Comparison of ENCODE assay signal across 20 cellular contexts in genomic region chr17:63193827-63194226, GRCh38.
DNase-seq lines count a peak whose midpoint lies in the region; ATAC-seq, FAIRE-seq and TF ChIP-seq lines count a peak whose summit lies in the region.
"Had no signal": no experiment of that assay in that cellular context is flagged by ENCODE, and none has a peak within 500 bp of the region (broad histone marks: within the 10 kb centered on the region; RNA-seq: fewer than 3 reads in every experiment).

No MANE protein-coding gene starts in this region.

- WGBS in SK-N-SH (ENCODE audit: low lambda C conversion rate), result 85% methylated on average over 1 of the region's 1 CpG

- DNase-seq in SK-N-SH, result no peak
- peak; percentile 25 for DNase-seq in PC-3
- no peak for DNase-seq in keratinocyte (ENCODE audit: low read depth, low spot score)
- DNase-seq in type B pancreatic cell (ENCODE audit: extremely low spot score, unreplicated experiment), result no peak
- DNase-seq: AML-193; Calu3; CD4-positive, CD25-positive, alpha-beta regulatory T cell; DMS79; HCEC 1CT; HFFc6; IMR-90; KBM-7 had no signal

- H3K9me3 ChIP-seq in SK-N-SH, result no peaks in the 10 kb centered on the region
- no peaks in the 10 kb centered on the region for H3K9me3 ChIP-seq in PC-3 (ENCODE audit: low read length)
- no peaks in the 10 kb centered on the region for H3K9me3 ChIP-seq in keratinocyte (ENCODE audit: control insufficient read depth, low read depth, low read length)
- H3K9me3 ChIP-seq: BLaER1 treated with 17β-estradiol and CSF1 and Interleukin-3, amounts not matched to agents 10 nM and 100 nM had no signal

- H3K27ac Mint-ChIP-seq in type B pancreatic cell, result no peak overlapping the region
- H3K27ac Mint-ChIP-seq: CD4-positive, CD25-positive, alpha-beta regulatory T cell; HFFc6 had no signal

- H3K9me3 Mint-ChIP-seq in type B pancreatic cell, result no peaks in the 10 kb centered on the region
- H3K9me3 Mint-ChIP-seq: CD4-positive, CD25-positive, alpha-beta regulatory T cell; HFFc6 had no signal

- peak; percentile 60 for FAIRE-seq in keratinocyte (lab: Jason Lieb, UNC)
- FAIRE-seq: GM12878, H1 had no signal

- intact Hi-C loops in PC-3 (cut with micrococcal nuclease), result no loop called here

- H3K36me3 Mint-ChIP-seq in type B pancreatic cell, result peaks cover 17% of the 10 kb centered on the region

- no peak overlapping the region for H3K4me2 ChIP-seq in SK-N-SH
- no peak overlapping the region for H3K4me2 ChIP-seq in PC-3 (ENCODE audit: low read length)
- no peak overlapping the region for H3K4me2 ChIP-seq in keratinocyte (ENCODE audit: control insufficient read depth, extremely low read depth, insufficient read depth, low read depth, low read length)
- H3K4me2 ChIP-seq: BLaER1 treated with 17β-estradiol and CSF1 and Interleukin-3, amounts not matched to agents 10 nM and 100 nM had no signal

- no peak for ATAC-seq in SK-N-SH treated with all-trans-retinoic acid at 6 μM for 48 hours
- no peak for ATAC-seq in PC-3
- no peak for ATAC-seq in HG02981 (IDR thresholded peaks at IDR 0.05; ENCODE audit: unreplicated experiment)
- no peak for ATAC-seq in GM18498 (IDR thresholded peaks at IDR 0.05; ENCODE audit: unreplicated experiment)
- ATAC-seq: GM12878 had no signal

- no peaks in the 10 kb centered on the region for H3K27me3 Mint-ChIP-seq in type B pancreatic cell
- H3K27me3 Mint-ChIP-seq: CD4-positive, CD25-positive, alpha-beta regulatory T cell had no signal

- BruUV-seq in PC-3 (replicated peaks; lab: Mats Ljungman, UMichigan), result no TSS peak

- CTCF ChIA-PET in SK-N-SH (lab: Yijun Ruan, JAX) (interaction anchor here (1.2 kb wide), 1 partner anchor 78 kb away, joined by 3 read pairs; no protein-coding TSS in a partner anchor), PC-3 (lab: Charles Lee) (no interaction called here)

- TF ChIP-seq RAD21 in SK-N-SH (IDR thresholded peaks at IDR 0.05; ENCODE audit: low read length), result no peak

- H3K9me2 ChIP-seq in SK-N-SH, result no peaks in the 10 kb centered on the region
- H3K9me2 ChIP-seq in PC-3 (replicated peaks; ENCODE audit: low read length), result no peaks in the 10 kb centered on the region

- TF ChIP-seq EP300 in SK-N-SH (IDR thresholded peaks at IDR 0.05; ENCODE audit: borderline replicate concordance in 1 of 2, low read depth in 1 of 2, low read length in 1 of 2), result no peak

- dilution Hi-C loops in keratinocyte (cut with MboI; ENCODE audit: extremely low pct_ligation_motif_present, low sequenced_read_pairs), result no loop called here

- H3K4me3 ChIP-seq in SK-N-SH (ENCODE audit: low read depth in 2 of 2, low read length in 1 of 2), result no peak overlapping the region
- no peak overlapping the region for H3K4me3 ChIP-seq in PC-3 (ENCODE audit: low read length)
- no peak overlapping the region for H3K4me3 ChIP-seq in keratinocyte (ENCODE audit: control insufficient read depth in 2 of 3, extremely low read depth in 1 of 3, insufficient read depth in 2 of 3, low read depth in 1 of 3, low read length in 3 of 3)
- H3K4me3 ChIP-seq: BLaER1 treated with 17β-estradiol and CSF1 and Interleukin-3, amounts not matched to agents 10 nM and 100 nM; GM12878 had no signal

- no peaks in the 10 kb centered on the region for H3K4me1 Mint-ChIP-seq in type B pancreatic cell (ENCODE audit: unreplicated experiment)

- H2AFZ ChIP-seq in SK-N-SH (ENCODE audit: low read depth) (no peak overlapping the region), PC-3 (ENCODE audit: low read length) (no peak overlapping the region), keratinocyte (ENCODE audit: control insufficient read depth, low read length) (no peak overlapping the region)

- no peaks in the 10 kb centered on the region for H4K20me1 ChIP-seq in SK-N-SH (ENCODE audit: insufficient read depth)
- H4K20me1 ChIP-seq in PC-3 (ENCODE audit: low read length), result no peaks in the 10 kb centered on the region
- H4K20me1 ChIP-seq in keratinocyte (ENCODE audit: control insufficient read depth, extremely low read depth, insufficient read depth, low read length), result no peaks in the 10 kb centered on the region
- H4K20me1 ChIP-seq: BLaER1 treated with 17β-estradiol and CSF1 and Interleukin-3, amounts not matched to agents 10 nM and 100 nM had no signal

- H3K4me1 ChIP-seq in SK-N-SH (ENCODE audit: control insufficient read depth in 1 of 2, insufficient read depth in 2 of 2, low read depth in 1 of 2, low read length in 1 of 2) (peaks cover 0 to 2% of the 10 kb centered on the region in 2 experiments; a peak in 2 of 4 replicates), PC-3 (ENCODE audit: insufficient read depth, low read length) (peaks cover 11% of the 10 kb centered on the region), keratinocyte (ENCODE audit: control insufficient read depth, extremely low read depth, insufficient read depth, low read length) (peaks cover 8% of the 10 kb centered on the region)

- H3K79me2 ChIP-seq in SK-N-SH (ENCODE audit: insufficient read depth), result peaks cover 62% of the 10 kb centered on the region
- no peaks in the 10 kb centered on the region for H3K79me2 ChIP-seq in PC-3 (ENCODE audit: low read length)
- peaks cover 7% of the 10 kb centered on the region for H3K79me2 ChIP-seq in keratinocyte (ENCODE audit: control insufficient read depth, insufficient read depth, low read length)

- H3K9ac ChIP-seq in SK-N-SH (no peak overlapping the region), PC-3 (ENCODE audit: low read length) (no peak overlapping the region), keratinocyte (ENCODE audit: control insufficient read depth, extremely low read depth, insufficient read depth, low read length) (no peak overlapping the region)
- H3K9ac ChIP-seq: BLaER1 treated with 17β-estradiol and CSF1 and Interleukin-3, amounts not matched to agents 10 nM and 100 nM had no signal

- no peak overlapping the region for H3K4me3 Mint-ChIP-seq in type B pancreatic cell
- H3K4me3 Mint-ChIP-seq: CD4-positive, CD25-positive, alpha-beta regulatory T cell; HFFc6 had no signal

- H3K27ac ChIP-seq in SK-N-SH (ENCODE audit: low read depth in 2 of 2, low read length in 1 of 2) (no peak overlapping the region), PC-3 (ENCODE audit: low read length) (no peak overlapping the region), keratinocyte (ENCODE audit: control insufficient read depth, insufficient read depth, low read length) (no peak overlapping the region)
- H3K27ac ChIP-seq: 22Rv1; BLaER1 treated with 17β-estradiol and CSF1 and Interleukin-3, amounts not matched to agents 10 nM and 100 nM; HL-60 had no signal

- no peak for TF ChIP-seq CTCF in SK-N-SH (IDR thresholded peaks at IDR 0.05)
- TF ChIP-seq CTCF in PC-3 (conservative IDR thresholded peaks at IDR 0.05; ENCODE audit: low read depth, low read length), result no peak
- TF ChIP-seq CTCF in keratinocyte (optimal IDR thresholded peaks at IDR 0.05 in 1 of 3, IDR thresholded peaks at IDR 0.05 in 1 of 3, conservative IDR thresholded peaks at IDR 0.05 in 1 of 3; ENCODE audit: extremely low read depth in 1 of 3, insufficient read depth in 2 of 3, low read length in 3 of 3), result no peak
- TF ChIP-seq CTCF in type B pancreatic cell (conservative IDR thresholded peaks at IDR 0.05), result no peak

- H3K27me3 ChIP-seq in SK-N-SH (ENCODE audit: insufficient read depth) (no peaks in the 10 kb centered on the region), PC-3 (ENCODE audit: low read length) (no peaks in the 10 kb centered on the region), keratinocyte (ENCODE audit: control insufficient read depth, extremely low read depth, insufficient read depth, low read length) (no peaks in the 10 kb centered on the region)
- H3K27me3 ChIP-seq: BLaER1 treated with 17β-estradiol and CSF1 and Interleukin-3, amounts not matched to agents 10 nM and 100 nM had no signal

- H3K36me3 ChIP-seq in SK-N-SH (replicated peaks in 1 of 2; ENCODE audit: control insufficient read depth in 1 of 2, insufficient read depth in 2 of 2, low read length in 1 of 2), result peaks cover 35 to 51% of the 10 kb centered on the region in 2 experiments
- peaks cover 9% of the 10 kb centered on the region; the same call in 1 of the 2 replicates for H3K36me3 ChIP-seq in PC-3 (ENCODE audit: low read depth, low read length)
- H3K36me3 ChIP-seq in keratinocyte (ENCODE audit: control insufficient read depth in 2 of 2, extremely low read depth in 1 of 2, insufficient read depth in 2 of 2, low read length in 2 of 2), result peaks cover 6 to 8% of the 10 kb centered on the region in 2 experiments

- H3F3A ChIP-seq in SK-N-SH (replicated peaks; ENCODE audit: insufficient read depth), result peaks cover 21% of the 10 kb centered on the region
- H3F3A ChIP-seq in PC-3 (ENCODE audit: low read length, unreplicated experiment), result no peaks in the 10 kb centered on the region

- H3K9me1 ChIP-seq in keratinocyte (ENCODE audit: control insufficient read depth, extremely low read depth, insufficient read depth, low read length), result no peaks in the 10 kb centered on the region

- POLR2A ChIA-PET in SK-N-SH (lab: Yijun Ruan, JAX) (no interaction called here), PC-3 (lab: Charles Lee; ENCODE audit: unreplicated experiment) (no interaction called here)

TF ChIP-seq in SK-N-SH, 30 proteins besides CTCF, POLR2A, EP300 and RAD21 (continues in another document):
- TF ChIP-seq NFIC (IDR thresholded peaks at IDR 0.05; ENCODE audit: borderline replicate concordance) (0 out of 2 replicates have a peak, but pooled peaks have one; percentile 11), FOSL2 (IDR thresholded peaks at IDR 0.05; ENCODE audit: borderline replicate concordance, low read depth) (0 out of 2 replicates have a peak, but pooled peaks have one; percentile 28), FOXM1 (IDR thresholded peaks at IDR 0.05; ENCODE audit: low read depth) (no peak), TCF12 (IDR thresholded peaks at IDR 0.05) (peak; percentile 54), MXI1 (IDR thresholded peaks at IDR 0.05; ENCODE audit: low read depth, low read length) (no peak)

TF ChIP-seq in SK-N-SH treated with all-trans-retinoic acid at 6 μM for 48 hours, 23 proteins besides CTCF, POLR2A, EP300 and RAD21 (continues in another document):
- no peak for TF ChIP-seq CREB5 (CRISPR knock-in tag; IDR thresholded peaks at IDR 0.05; ENCODE audit: low read depth)
- TF ChIP-seq ZNF565 (CRISPR knock-in tag; conservative IDR thresholded peaks at IDR 0.05; ENCODE audit: low read depth), result no peak
- TF ChIP-seq RARB (CRISPR knock-in tag; IDR thresholded peaks at IDR 0.05), result no peak
- TF ChIP-seq GLIS3 (CRISPR knock-in tag; IDR thresholded peaks at IDR 0.05), result no peak
- no peak for TF ChIP-seq CSDC2 (CRISPR knock-in tag; IDR thresholded peaks at IDR 0.05)
- no peak for TF ChIP-seq ARNTL (CRISPR knock-in tag; IDR thresholded peaks at IDR 0.05; ENCODE audit: borderline replicate concordance, low read depth)
- TF ChIP-seq ZFP3 (CRISPR knock-in tag; IDR thresholded peaks at IDR 0.05), result no peak
